Comparison of ENCODE assay signal across 12 cellular contexts in genomic region chr1:164675342-164675904, GRCh38.
A peak's percentile ranks its signal among the peaks of the same experiment; 100 is the strongest.
DNase-seq lines count a peak whose midpoint lies in the region; ATAC-seq and TF ChIP-seq lines count a peak whose summit lies in the region.
"Had no signal": no experiment of that assay in that cellular context is flagged by ENCODE, and none has a peak within 500 bp of the region (broad histone marks: within the 10 kb centered on the region; RNA-seq: fewer than 3 reads in every experiment).

No MANE protein-coding gene starts in this region.

- intact Hi-C loops in esophagus muscularis mucosa (cut with DNase I) = no loop called here

- H2AFZ ChIP-seq in Karpas-422 (ENCODE audit: low read length) = no peak overlapping the region

- no peak for TF ChIP-seq EP300 in esophagus muscularis mucosa (IDR thresholded peaks at IDR 0.05)

- no peak for TF ChIP-seq POLR2A in esophagus muscularis mucosa (IDR thresholded peaks at IDR 0.05; ENCODE audit: low read depth)

- H3K27ac ChIP-seq in esophagus muscularis mucosa (replicated peaks in 1 of 4) = peak overlapping the region in 3 of 4 donors; percentile 63 to 68 (median 64)
- H3K27ac ChIP-seq in Karpas-422 (ENCODE audit: low read length) = no peak overlapping the region
- H3K27ac ChIP-seq: ovary had no signal

- H3K4me1 ChIP-seq in esophagus muscularis mucosa = peaks cover 15 to 72% (median 60%) of the 10 kb centered on the region in 4 donors
- H3K4me1 ChIP-seq in Karpas-422 (ENCODE audit: low read length) = no peaks in the 10 kb centered on the region

- ATAC-seq in HG03097 (IDR thresholded peaks at IDR 0.05; ENCODE audit: low FRiP score, unreplicated experiment) = no peak
- ATAC-seq: activated CD4-positive, CD25-positive, alpha-beta regulatory T cell treated with anti-CD3 and anti-CD28 coated beads, Interleukin-2, amount 50 U/mL, for 24 hours; T-helper 17 cell had no signal

- no peak overlapping the region for H3K9ac ChIP-seq in Karpas-422 (ENCODE audit: low read length)

- no peaks in the 10 kb centered on the region for H3K9me2 ChIP-seq in Karpas-422 (replicated peaks; ENCODE audit: insufficient read depth, low read length)

- H3K79me2 ChIP-seq in Karpas-422 (ENCODE audit: low read length) = no peaks in the 10 kb centered on the region

- peaks cover 0 to 8% (median 0%) of the 10 kb centered on the region in 4 donors for H3K36me3 ChIP-seq in esophagus muscularis mucosa
- no peaks in the 10 kb centered on the region for H3K36me3 ChIP-seq in Karpas-422 (ENCODE audit: insufficient read depth, low read length)
- H3K36me3 ChIP-seq: ovary had no signal

- no peak for TF ChIP-seq CTCF in esophagus muscularis mucosa (IDR thresholded peaks at IDR 0.05)

- peak; percentile 22 to 25 for DNase-seq in activated T-cell treated with anti-CD3 and anti-CD28 coated beads, Interleukin-2, amount 50 U/mL, for 48 hours
- DNase-seq in activated T-cell treated with anti-CD3 and anti-CD28 coated beads for 4 hours (no peak), NCI-H226 (peak; percentile 36), esophagus muscularis mucosa (ENCODE audit: extremely low spot score) (no peak), Karpas-422 (no peak), GF-D8 (lab: John Stamatoyannopoulos, UW) (no peak)
- DNase-seq in stimulated activated CD8-positive, alpha-beta memory T cell treated with anti-CD3 and anti-CD28 coated beads, Interleukin-4, amount 100 ng/mL, for 48 hours = peak; percentile 26
- DNase-seq: ACHN, ovary, T-helper 17 cell had no signal

- WGBS in esophagus muscularis mucosa = 89% methylated on average over 4 of the region's 4 CpGs

- H3K27me3 ChIP-seq in esophagus muscularis mucosa (no peaks in the 10 kb centered on the region), Karpas-422 (ENCODE audit: low read length) (no peaks in the 10 kb centered on the region)
- H3K27me3 ChIP-seq: ovary had no signal

- H3K9me3 ChIP-seq in esophagus muscularis mucosa = no peaks in the 10 kb centered on the region
- no peaks in the 10 kb centered on the region for H3K9me3 ChIP-seq in Karpas-422 (ENCODE audit: low read length)
- H3K9me3 ChIP-seq: ovary had no signal

- no peaks in the 10 kb centered on the region for H4K20me1 ChIP-seq in Karpas-422 (ENCODE audit: insufficient read depth, low read depth, low read length)

- H3K4me3 ChIP-seq in esophagus muscularis mucosa (no peak overlapping the region), Karpas-422 (ENCODE audit: low read length) (no peak overlapping the region)
- H3K4me3 ChIP-seq: ovary had no signal

- no peak overlapping the region for H3K4me2 ChIP-seq in Karpas-422 (ENCODE audit: low read depth, low read length, poor library complexity, severe bottlenecking)

Comparison
In these comparisons a context has a peak if more than half of its experiments do, and no peak if none do; other contexts are left out.
1. DNase-seq: peak in activated T-cell treated with anti-CD3 and anti-CD28 coated beads, Interleukin-2, amount 50 U/mL, for 48 hours (2 of 2), NCI-H226 (single experiment) and stimulated activated CD8-positive, alpha-beta memory T cell treated with anti-CD3 and anti-CD28 coated beads, Interleukin-4, amount 100 ng/mL, for 48 hours (single experiment); none in activated T-cell treated with anti-CD3 and anti-CD28 coated beads for 4 hours (single experiment), esophagus muscularis mucosa (single experiment), Karpas-422 (single experiment) and GF-D8 (single experiment).